ENCODE assay signal across 8 cellular contexts in the genomic region with DNA sequence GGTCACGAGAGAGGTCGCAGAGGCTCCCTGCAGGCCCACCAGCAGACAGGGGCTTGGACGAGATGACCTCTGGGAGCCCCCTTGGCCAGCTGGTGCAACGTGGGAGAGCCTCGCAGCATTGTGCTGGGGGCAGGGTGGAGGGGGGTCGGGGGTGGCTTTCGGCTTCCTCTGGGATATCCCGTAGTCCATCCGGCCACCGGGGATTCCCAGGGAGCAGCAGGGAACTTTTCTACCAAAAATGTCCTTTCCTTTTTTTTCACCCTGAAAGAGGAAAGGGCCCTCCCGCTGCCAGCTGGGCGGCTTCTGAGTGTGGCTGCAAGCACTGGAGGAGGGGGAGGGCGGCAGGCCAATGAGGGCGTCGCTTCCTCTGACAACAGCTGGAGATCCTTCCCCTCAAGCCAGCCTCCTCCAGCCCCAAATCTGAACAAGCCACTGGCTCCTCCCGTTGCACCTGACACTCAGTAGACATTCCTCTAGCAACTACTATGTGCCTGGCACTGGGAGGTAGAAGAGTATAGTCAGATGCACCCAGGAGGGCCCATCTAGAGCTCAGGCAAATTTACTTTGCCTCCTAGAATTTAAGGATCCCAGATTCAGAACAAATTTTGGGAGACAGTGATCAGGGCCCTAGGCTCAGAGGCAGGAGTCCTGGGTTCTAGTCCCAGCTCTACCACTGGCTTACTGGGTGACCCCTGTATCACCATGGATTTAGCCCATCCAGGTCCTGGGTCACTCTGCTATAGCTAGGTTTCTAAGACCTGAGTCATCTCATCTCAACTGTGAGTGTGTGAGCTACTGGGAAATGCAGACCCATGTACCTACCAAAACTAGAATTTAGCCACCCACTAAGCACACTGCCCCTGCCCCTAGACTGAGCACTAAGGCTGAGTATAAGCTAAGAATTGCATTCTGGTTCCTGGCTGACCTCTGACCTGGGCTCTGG. TPM values are rescaled to one million over a fixed set of nuclear protein-coding genes. Genes with fewer than 3 reads are reported as not detected.
DNase-seq lines count a peak whose midpoint lies in the region; ATAC-seq and TF ChIP-seq lines count a peak whose summit lies in the region.

No MANE protein-coding gene starts in this region.

- H3K27me3 Mint-ChIP-seq in activated CD4-positive, alpha-beta T cell treated with anti-CD3 and anti-CD28 coated beads, Interleukin-2, amount 10 ng/mL, durations not matched to agents 7 days and 5 days, result no peaks in the 10 kb centered on the region

- WGBS in thyroid gland, 2 donors, result 11% methylated on average over 11 to 14 of the region's 16 CpGs

- POLR2A ChIA-PET in activated CD4-positive, alpha-beta T cell treated with anti-CD3 and anti-CD28 coated beads, Interleukin-2, amount 10 ng/mL, durations not matched to agents 7 days and 5 days (lab: Charles Lee), result interaction anchor here (1.0 kb wide), 1 partner anchor 11 kb away, joined by 4 read pairs; no protein-coding TSS in a partner anchor

- intact Hi-C loops in mucosa of descending colon (cut with DNase I, micrococcal nuclease), result no loop called here
- intact Hi-C loops in thyroid gland (cut with DNase I), result no loop called here

- H3K4me3 ChIP-seq in mucosa of descending colon (no peak overlapping the region), thyroid gland (replicated peaks in 1 of 3) (peak overlapping the region in 1 of 3 donors; percentile 11)

- DNase-seq in AG08395 (ENCODE audit: low spot score) (peak; percentile 77), M059J (ENCODE audit: low read depth) (peak; percentile 39), epidermal melanocyte (ENCODE audit: insufficient read length, low spot score) (peak; percentile 49), mucosa of descending colon (peak; percentile 76 to 89 (median 77)), thyroid gland (peak; percentile 93 to 94)
- DNase-seq in activated CD4-positive, alpha-beta T cell treated with anti-CD3 and anti-CD28 coated beads, Interleukin-2, amount 10 ng/mL, durations not matched to agents 7 days and 5 days, result peak; percentile 58

- H3K4me1 ChIP-seq in mucosa of descending colon (ENCODE audit: low read depth), result peaks cover 26% of the 10 kb centered on the region
- H3K4me1 ChIP-seq in thyroid gland, result peaks cover 34 to 51% of the 10 kb centered on the region in 2 donors

- peak overlapping the region; percentile 47 for H3K4me3 Mint-ChIP-seq in activated CD4-positive, alpha-beta T cell treated with anti-CD3 and anti-CD28 coated beads, Interleukin-2, amount 10 ng/mL, durations not matched to agents 7 days and 5 days

- no peaks in the 10 kb centered on the region for H3K9me3 Mint-ChIP-seq in activated CD4-positive, alpha-beta T cell treated with anti-CD3 and anti-CD28 coated beads, Interleukin-2, amount 10 ng/mL, durations not matched to agents 7 days and 5 days

- peak overlapping the region; percentile 78 for H3K27ac Mint-ChIP-seq in activated CD4-positive, alpha-beta T cell treated with anti-CD3 and anti-CD28 coated beads, Interleukin-2, amount 10 ng/mL, durations not matched to agents 7 days and 5 days

- ATAC-seq in GM19467 (IDR thresholded peaks at IDR 0.05; ENCODE audit: unreplicated experiment), result peak; percentile 54
- peak; percentile 28 for ATAC-seq in mucosa of descending colon
- ATAC-seq in SK-N-SH treated with all-trans-retinoic acid at 6 μM for 48 hours, result no peak

- peaks cover 56% of the 10 kb centered on the region for H3K4me1 Mint-ChIP-seq in activated CD4-positive, alpha-beta T cell treated with anti-CD3 and anti-CD28 coated beads, Interleukin-2, amount 10 ng/mL, durations not matched to agents 7 days and 5 days

- peaks cover 24% of the 10 kb centered on the region for H3K36me3 Mint-ChIP-seq in activated CD4-positive, alpha-beta T cell treated with anti-CD3 and anti-CD28 coated beads, Interleukin-2, amount 10 ng/mL, durations not matched to agents 7 days and 5 days (ENCODE audit: low read depth)

- H3K27me3 ChIP-seq in thyroid gland, result no peaks in the 10 kb centered on the region

- H3K36me3 ChIP-seq in mucosa of descending colon (ENCODE audit: low read depth), result peaks cover 3% of the 10 kb centered on the region
- H3K36me3 ChIP-seq in thyroid gland, result peaks cover 0 to 10% of the 10 kb centered on the region in 2 donors

- TF ChIP-seq POLR2A in thyroid gland (IDR thresholded peaks at IDR 0.05), result peak in 1 of 2 donors; percentile 29

- CTCF ChIA-PET in activated CD4-positive, alpha-beta T cell treated with anti-CD3 and anti-CD28 coated beads, Interleukin-2, amount 10 ng/mL, durations not matched to agents 7 days and 5 days (lab: Charles Lee), result interaction anchor here (0.8 to 2.7 kb wide), 4 partner anchors 9 to 175 kb away, joined by 3 to 10 read pairs (median 4); a partner anchor contains a TSS

- H3K9me3 ChIP-seq in mucosa of descending colon (no peaks in the 10 kb centered on the region), thyroid gland (no peaks in the 10 kb centered on the region)

- H3K27ac ChIP-seq in thyroid gland, result peak overlapping the region in 2 of 3 donors; percentile 51 to 61

- TF ChIP-seq CTCF in mucosa of descending colon (IDR thresholded peaks at IDR 0.05) (no peak), thyroid gland (IDR thresholded peaks at IDR 0.05) (no peak)

TF ChIP-seq in SK-N-SH treated with all-trans-retinoic acid at 6 μM for 48 hours, 23 proteins besides CTCF, POLR2A, EP300 and RAD21 (continues in another document):
- no peak for TF ChIP-seq GLIS3 (CRISPR knock-in tag; IDR thresholded peaks at IDR 0.05)
- TF ChIP-seq TOX (CRISPR knock-in tag; IDR thresholded peaks at IDR 0.05; ENCODE audit: borderline replicate concordance), result no peak
- TF ChIP-seq ZFP3 (CRISPR knock-in tag; IDR thresholded peaks at IDR 0.05), result no peak
- TF ChIP-seq, protein P1, sequence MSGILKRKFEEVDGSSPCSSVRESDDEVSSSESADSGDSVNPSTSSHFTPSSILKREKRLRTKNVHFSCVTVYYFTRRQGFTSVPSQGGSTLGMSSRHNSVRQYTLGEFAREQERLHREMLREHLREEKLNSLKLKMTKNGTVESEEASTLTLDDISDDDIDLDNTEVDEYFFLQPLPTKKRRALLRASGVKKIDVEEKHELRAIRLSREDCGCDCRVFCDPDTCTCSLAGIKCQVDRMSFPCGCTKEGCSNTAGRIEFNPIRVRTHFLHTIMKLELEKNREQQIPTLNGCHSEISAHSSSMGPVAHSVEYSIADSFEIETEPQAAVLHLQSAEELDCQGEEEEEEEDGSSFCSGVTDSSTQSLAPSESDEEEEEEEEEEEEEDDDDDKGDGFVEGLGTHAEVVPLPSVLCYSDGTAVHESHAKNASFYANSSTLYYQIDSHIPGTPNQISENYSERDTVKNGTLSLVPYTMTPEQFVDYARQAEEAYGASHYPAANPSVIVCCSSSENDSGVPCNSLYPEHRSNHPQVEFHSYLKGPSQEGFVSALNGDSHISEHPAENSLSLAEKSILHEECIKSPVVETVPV (CRISPR knock-in tag; IDR thresholded peaks at IDR 0.05), result no peak
- TF ChIP-seq, protein P2, sequence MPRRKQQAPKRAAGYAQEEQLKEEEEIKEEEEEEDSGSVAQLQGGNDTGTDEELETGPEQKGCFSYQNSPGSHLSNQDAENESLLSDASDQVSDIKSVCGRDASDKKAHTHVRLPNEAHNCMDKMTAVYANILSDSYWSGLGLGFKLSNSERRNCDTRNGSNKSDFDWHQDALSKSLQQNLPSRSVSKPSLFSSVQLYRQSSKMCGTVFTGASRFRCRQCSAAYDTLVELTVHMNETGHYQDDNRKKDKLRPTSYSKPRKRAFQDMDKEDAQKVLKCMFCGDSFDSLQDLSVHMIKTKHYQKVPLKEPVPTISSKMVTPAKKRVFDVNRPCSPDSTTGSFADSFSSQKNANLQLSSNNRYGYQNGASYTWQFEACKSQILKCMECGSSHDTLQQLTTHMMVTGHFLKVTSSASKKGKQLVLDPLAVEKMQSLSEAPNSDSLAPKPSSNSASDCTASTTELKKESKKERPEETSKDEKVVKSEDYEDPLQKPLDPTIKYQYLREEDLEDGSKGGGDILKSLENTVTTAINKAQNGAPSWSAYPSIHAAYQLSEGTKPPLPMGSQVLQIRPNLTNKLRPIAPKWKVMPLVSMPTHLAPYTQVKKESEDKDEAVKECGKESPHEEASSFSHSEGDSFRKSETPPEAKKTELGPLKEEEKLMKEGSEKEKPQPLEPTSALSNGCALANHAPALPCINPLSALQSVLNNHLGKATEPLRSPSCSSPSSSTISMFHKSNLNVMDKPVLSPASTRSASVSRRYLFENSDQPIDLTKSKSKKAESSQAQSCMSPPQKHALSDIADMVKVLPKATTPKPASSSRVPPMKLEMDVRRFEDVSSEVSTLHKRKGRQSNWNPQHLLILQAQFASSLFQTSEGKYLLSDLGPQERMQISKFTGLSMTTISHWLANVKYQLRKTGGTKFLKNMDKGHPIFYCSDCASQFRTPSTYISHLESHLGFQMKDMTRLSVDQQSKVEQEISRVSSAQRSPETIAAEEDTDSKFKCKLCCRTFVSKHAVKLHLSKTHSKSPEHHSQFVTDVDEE (CRISPR knock-in tag; IDR thresholded peaks at IDR 0.05), result no peak

RNA-seq across cellular contexts. Expression of a gene that starts 2.7 kb away (rescaled TPM):
- 10.3 and 17.2 TPM in 2 replicates for total RNA-seq in M059J (2014; rRNA removed; shearing (Covaris generic))
- 10 to 100 TPM; 19.5 to 21.4 TPM for total RNA-seq in activated CD4-positive, alpha-beta T cell treated with anti-CD3 and anti-CD28 coated beads, Interleukin-2, amount 10 ng/mL, durations not matched to agents 7 days and 5 days
- total RNA-seq in mucosa of descending colon, result 10 to 100 TPM; 15.4 to 24.4 (median 17.4) TPM
- 10 to 100 TPM; 22.4 to 30.8 (median 26.6) TPM for total RNA-seq in thyroid gland

RNA-seq across cellular contexts. Expression of a gene that starts 9.9 kb away (rescaled TPM):
- total RNA-seq in M059J (2014; rRNA removed; shearing (Covaris generic)), result 9.5 and 12.0 TPM in 2 replicates
- total RNA-seq in activated CD4-positive, alpha-beta T cell treated with anti-CD3 and anti-CD28 coated beads, Interleukin-2, amount 10 ng/mL, durations not matched to agents 7 days and 5 days, result 10 to 100 TPM; 58.2 to 63.3 TPM
- total RNA-seq in mucosa of descending colon (10 to 100 TPM; 51.5 to 65.7 (median 59.3) TPM), thyroid gland (10 to 100 TPM; 20.8 to 29.6 (median 23.4) TPM)

RNA-seq across cellular contexts. Expression of a gene that starts 54.2 kb away (rescaled TPM):
- total RNA-seq in M059J (2014; rRNA removed; shearing (Covaris generic)), result 68.4 and 94.2 TPM in 2 replicates
- total RNA-seq in activated CD4-positive, alpha-beta T cell treated with anti-CD3 and anti-CD28 coated beads, Interleukin-2, amount 10 ng/mL, durations not matched to agents 7 days and 5 days, result 10 to 100 TPM; 49.0 to 50.6 TPM
- total RNA-seq in mucosa of descending colon, result 10 to 100 TPM; 49.7 to 54.9 (median 52.6) TPM
- total RNA-seq in thyroid gland, result 10 to 100 TPM; 48.0 to 85.6 (median 56.3) TPM

RNA-seq across cellular contexts. Expression of a gene that starts 57.7 kb away (rescaled TPM):
- total RNA-seq in M059J (2014; rRNA removed; shearing (Covaris generic)), result not detected in 2 replicates
- total RNA-seq in activated CD4-positive, alpha-beta T cell treated with anti-CD3 and anti-CD28 coated beads, Interleukin-2, amount 10 ng/mL, durations not matched to agents 7 days and 5 days, result not detected
- not detected for total RNA-seq in mucosa of descending colon
- total RNA-seq in thyroid gland, result 1 to 10 TPM in 1 of 4 donors, not detected in 3; 2.1 TPM

Comparison
In these comparisons a context has a peak if more than half of its experiments do, and no peak if none do; other contexts are left out.
1. DNase-seq: peak in every context shown above with its lines; median percentile 94 in thyroid gland; 77 in AG08395; 77 in mucosa of descending colon; 58 in activated CD4-positive, alpha-beta T cell treated with anti-CD3 and anti-CD28 coated beads, Interleukin-2, amount 10 ng/mL, durations not matched to agents 7 days and 5 days; 49 in epidermal melanocyte; 39 in M059J.